Comparison of ENCODE assay signal across 1 cellular context in genomic region chr1:207240325-207241095, GRCh38.
TF ChIP-seq lines count a peak whose summit lies in the region.

No MANE protein-coding gene starts in this region.

TF ChIP-seq in HepG2, 621 proteins besides CTCF, POLR2A, EP300 and RAD21 (continued from another document):
- TF ChIP-seq DMTF1 (CRISPR knock-in tag; IDR thresholded peaks at IDR 0.05) (no peak), ZNF142 (CRISPR knock-in tag; IDR thresholded peaks at IDR 0.05) (0 out of 2 replicates have a peak, but pooled peaks have one; percentile 2), CEBPB (IDR thresholded peaks at IDR 0.05; ENCODE audit: borderline replicate concordance, low read depth, low read length) (peak; percentile 33; the same call in 1 of the 2 replicates), ZNF7 (CRISPR knock-in tag; IDR thresholded peaks at IDR 0.05) (peak; percentile 76), ZBTB21 (CRISPR knock-in tag; IDR thresholded peaks at IDR 0.05) (no peak), ZFY (CRISPR knock-in tag; IDR thresholded peaks at IDR 0.05) (0 out of 2 replicates have a peak, but pooled peaks have one; percentile 16), FOSL2 (CRISPR knock-in tag; IDR thresholded peaks at IDR 0.05) (peak; percentile 52)
TF ChIP-seq in HepG2: peak in this region for 7.
